In the genomic region with DNA sequence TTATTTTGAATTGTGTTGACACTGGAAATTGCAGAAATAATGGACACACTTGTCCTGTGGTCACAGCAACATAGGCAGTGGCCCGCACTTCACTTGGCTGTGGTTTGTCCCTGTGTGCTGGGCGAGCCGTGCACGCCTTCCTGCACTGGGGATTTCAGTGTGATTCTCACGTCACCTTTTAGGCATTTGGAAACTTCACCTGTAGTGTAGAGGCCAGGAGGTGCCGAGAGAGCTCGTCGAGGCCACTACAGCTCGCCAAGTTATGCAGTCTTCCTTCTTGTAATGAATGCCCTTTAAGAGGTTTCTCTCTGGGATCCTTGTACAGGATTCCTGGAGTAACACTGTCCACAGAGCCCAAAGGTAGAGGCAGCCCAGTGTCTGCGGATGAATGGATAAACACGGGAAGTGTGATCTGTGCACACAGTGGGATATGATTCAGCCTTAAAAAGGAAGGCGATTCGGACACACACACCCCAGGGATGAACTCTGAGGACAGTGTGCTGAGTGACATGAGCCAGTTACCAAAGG, we compare ENCODE assay signal across 10 cellular contexts. TPM values are rescaled to one million over a fixed set of nuclear protein-coding genes. Genes with fewer than 3 reads are reported as not detected.
DNase-seq lines count a peak whose midpoint lies in the region; ATAC-seq, FAIRE-seq and TF ChIP-seq lines count a peak whose summit lies in the region.
"Had no signal": no experiment of that assay in that cellular context is flagged by ENCODE, and none has a peak within 500 bp of the region (broad histone marks: within the 10 kb centered on the region; RNA-seq: fewer than 3 reads in every experiment).

No MANE protein-coding gene starts in this region.

- H3K4me3 ChIP-seq in epithelial cell of esophagus (ENCODE audit: low read length) (no peak overlapping the region), prostate gland (no peak overlapping the region), mesendoderm (ENCODE audit: low read length) (no peak overlapping the region)

- H3K56ac ChIP-seq in mesendoderm (ENCODE audit: low read length), result no peak overlapping the region

- no peak overlapping the region for H2AK5ac ChIP-seq in mesendoderm (ENCODE audit: low read length)

- H3K4me1 ChIP-seq in prostate gland (replicated peaks), result peaks cover 7% of the 10 kb centered on the region
- H3K4me1 ChIP-seq in mesendoderm (ENCODE audit: control insufficient read depth, low read depth, low read length), result no peaks in the 10 kb centered on the region

- H3K79me2 ChIP-seq in mesendoderm (ENCODE audit: control insufficient read depth, insufficient read depth, low read length), result peaks cover 2% of the 10 kb centered on the region

- DNase-seq in Calu3, result peak; percentile 63
- DNase-seq in RCC 7860 (ENCODE audit: low spot score), result peak; percentile 78
- peak; percentile 71 for DNase-seq in epithelial cell of esophagus (ENCODE audit: low read depth)
- DNase-seq in prostate gland (ENCODE audit: low spot score), result no peak
- no peak for DNase-seq in foreskin melanocyte
- no peak for DNase-seq in mesendoderm

- ATAC-seq in HG02840 (IDR thresholded peaks at IDR 0.05; ENCODE audit: low FRiP score, unreplicated experiment), result no peak
- no peak for ATAC-seq in HG03442 (IDR thresholded peaks at IDR 0.05; ENCODE audit: unreplicated experiment)

- H3K9ac ChIP-seq in mesendoderm (ENCODE audit: low read length), result no peak overlapping the region

- no peak overlapping the region for H2BK15ac ChIP-seq in mesendoderm (replicated peaks; ENCODE audit: low read depth)

- H2BK5ac ChIP-seq in mesendoderm (ENCODE audit: low read length), result no peak overlapping the region

- H3K27me3 Mint-ChIP-seq in Calu3 (ENCODE audit: unreplicated experiment), result no peaks in the 10 kb centered on the region

- H3K18ac ChIP-seq in mesendoderm (ENCODE audit: low read length), result no peak overlapping the region

- peaks cover 21% of the 10 kb centered on the region for H3K4me1 Mint-ChIP-seq in Calu3 (ENCODE audit: low read depth, unreplicated experiment)

- H4K5ac ChIP-seq in mesendoderm (ENCODE audit: low read length), result no peak overlapping the region

- no peak overlapping the region for H2BK120ac ChIP-seq in mesendoderm (ENCODE audit: low read depth, low read length)

- H3K9me3 ChIP-seq in prostate gland, result no peaks in the 10 kb centered on the region

- no peak overlapping the region for H3K23ac ChIP-seq in mesendoderm (ENCODE audit: low read length)

- no peaks in the 10 kb centered on the region for H3K27me3 ChIP-seq in prostate gland (replicated peaks; ENCODE audit: insufficient read depth)
- no peaks in the 10 kb centered on the region for H3K27me3 ChIP-seq in mesendoderm (ENCODE audit: insufficient read depth, low read length, poor library complexity)

- peak overlapping the region; percentile 58 for H3K4me3 Mint-ChIP-seq in Calu3 (ENCODE audit: low read depth, unreplicated experiment)

- CTCF ChIA-PET in Calu3 (lab: Charles Lee), result interaction anchor here (0.6 to 2.3 kb wide), 6 partner anchors 15 to 128 kb away, joined by 3 to 12 read pairs (median 4); a partner anchor contains a TSS

- WGBS in prostate gland, result 57% methylated on average over 13 of the region's 13 CpGs
- WGBS in mesendoderm (ENCODE audit: extremely low coverage, insufficient coverage, low lambda C conversion rate), result no CpG with 5 or more reads among the region's 13 CpGs

- H3K36me3 ChIP-seq in prostate gland (no peaks in the 10 kb centered on the region), mesendoderm (ENCODE audit: control insufficient read depth, insufficient read depth, low read length) (peaks cover 9% of the 10 kb centered on the region)

- peaks cover 3% of the 10 kb centered on the region for H3K79me1 ChIP-seq in mesendoderm (ENCODE audit: low read length)

- no peak overlapping the region for H4K8ac ChIP-seq in mesendoderm (ENCODE audit: low read depth, low read length)

- no peak overlapping the region for H3K4me2 ChIP-seq in mesendoderm (ENCODE audit: low read length)

- TSS peak; percentile 81 for BruUV-seq in Calu3 (replicated peaks; lab: Mats Ljungman, UMichigan)

- H3K36me3 Mint-ChIP-seq in Calu3 (ENCODE audit: insufficient read depth, unreplicated experiment), result peaks cover 56% of the 10 kb centered on the region

- no peak overlapping the region for H3K4ac ChIP-seq in mesendoderm (ENCODE audit: low read depth, low read length)

- peak overlapping the region; percentile 95 for H3K27ac Mint-ChIP-seq in Calu3 (ENCODE audit: unreplicated experiment)

- no peak for TF ChIP-seq POLR2A in prostate gland (IDR thresholded peaks at IDR 0.05)

- peak overlapping the region; percentile 77 to 78 for H3K27ac ChIP-seq in prostate gland
- no peak overlapping the region for H3K27ac ChIP-seq in mesendoderm (ENCODE audit: low read depth, low read length)

- no peak for FAIRE-seq in RCC 7860 (lab: Jason Lieb, UNC)

- intact Hi-C loops in Calu3 (cut with micrococcal nuclease; ENCODE audit: unreplicated experiment) (loop anchor here (2.0 kb wide), 1 partner anchor 14 kb away; a partner anchor contains a TSS), prostate gland (cut with DNase I) (no loop called here)

- TF ChIP-seq CTCF in Calu3 (IDR thresholded peaks at IDR 0.05; ENCODE audit: unreplicated experiment), result no peak
- TF ChIP-seq CTCF in epithelial cell of esophagus (IDR thresholded peaks at IDR 0.05; ENCODE audit: insufficient read depth, low read depth, low read length, missing control alignments), result no peak
- TF ChIP-seq CTCF in prostate gland (IDR thresholded peaks at IDR 0.05), result no peak

- H3K9me3 Mint-ChIP-seq in Calu3 (ENCODE audit: low read depth, unreplicated experiment), result no peaks in the 10 kb centered on the region

RNA-seq across cellular contexts. Expression of a gene that starts 14.7 kb away (rescaled TPM):
- 47.8 and 50.5 TPM in 2 replicates for total RNA-seq in Calu3 (2022)
- 10 to 100 TPM; 23.6 to 24.2 TPM for total RNA-seq in prostate gland
- polyA plus RNA-seq in mesendoderm (2013, experiment 1 of 2), result 16.3 TPM
- 16.3 TPM for polyA plus RNA-seq in mesendoderm (2013, experiment 2 of 2)

RNA-seq across cellular contexts. Expression of a gene that starts 34.9 kb away (rescaled TPM):
- total RNA-seq in Calu3 (2022), result 233 and 238 TPM in 2 replicates
- 100 to 1,000 TPM; 399 to 528 TPM for total RNA-seq in prostate gland
- polyA plus RNA-seq in mesendoderm (2013, experiment 1 of 2), result 332 TPM
- polyA plus RNA-seq in mesendoderm (2013, experiment 2 of 2), result 344 TPM

RNA-seq across cellular contexts. Expression of a gene that starts 43.5 kb away (rescaled TPM):
- total RNA-seq in Calu3 (2022) (49.9 and 50.8 TPM in 2 replicates), prostate gland (100 to 1,000 TPM; 199 to 304 TPM)
- polyA plus RNA-seq in mesendoderm (2013, experiment 1 of 2), result 25.8 TPM
- polyA plus RNA-seq in mesendoderm (2013, experiment 2 of 2), result 26.2 TPM

RNA-seq across cellular contexts. Expression of a gene that starts 44.0 kb away (rescaled TPM):
- total RNA-seq in Calu3 (2022) (3.9 and 4.0 TPM in 2 replicates), prostate gland (not detected)
- 0.51 TPM for polyA plus RNA-seq in mesendoderm (2013, experiment 1 of 2)
- 0.31 TPM for polyA plus RNA-seq in mesendoderm (2013, experiment 2 of 2)
- total RNA-seq: cerebellum, mesenteric fat pad had no signal

RNA-seq across cellular contexts. Expression of a gene that starts 48.9 kb away (rescaled TPM):
- total RNA-seq in Calu3 (2022) (3.1 and 3.6 TPM in 2 replicates), prostate gland (10 to 100 TPM in 1 of 2 donors, 1 to 10 TPM in 1; 5.2 to 17.7 TPM)
- polyA plus RNA-seq in mesendoderm (2013, experiment 1 of 2), result 2.3 TPM
- polyA plus RNA-seq in mesendoderm (2013, experiment 2 of 2), result 1.9 TPM

Comparison
In these comparisons a context has a peak if more than half of its experiments do, and no peak if none do; other contexts are left out.
1. DNase-seq: peak in Calu3 (single experiment), RCC 7860 (single experiment) and epithelial cell of esophagus (single experiment); none in prostate gland (single experiment), foreskin melanocyte (single experiment) and mesendoderm (single experiment).